ENCODE assay signal across 11 cellular contexts in the genomic region with DNA sequence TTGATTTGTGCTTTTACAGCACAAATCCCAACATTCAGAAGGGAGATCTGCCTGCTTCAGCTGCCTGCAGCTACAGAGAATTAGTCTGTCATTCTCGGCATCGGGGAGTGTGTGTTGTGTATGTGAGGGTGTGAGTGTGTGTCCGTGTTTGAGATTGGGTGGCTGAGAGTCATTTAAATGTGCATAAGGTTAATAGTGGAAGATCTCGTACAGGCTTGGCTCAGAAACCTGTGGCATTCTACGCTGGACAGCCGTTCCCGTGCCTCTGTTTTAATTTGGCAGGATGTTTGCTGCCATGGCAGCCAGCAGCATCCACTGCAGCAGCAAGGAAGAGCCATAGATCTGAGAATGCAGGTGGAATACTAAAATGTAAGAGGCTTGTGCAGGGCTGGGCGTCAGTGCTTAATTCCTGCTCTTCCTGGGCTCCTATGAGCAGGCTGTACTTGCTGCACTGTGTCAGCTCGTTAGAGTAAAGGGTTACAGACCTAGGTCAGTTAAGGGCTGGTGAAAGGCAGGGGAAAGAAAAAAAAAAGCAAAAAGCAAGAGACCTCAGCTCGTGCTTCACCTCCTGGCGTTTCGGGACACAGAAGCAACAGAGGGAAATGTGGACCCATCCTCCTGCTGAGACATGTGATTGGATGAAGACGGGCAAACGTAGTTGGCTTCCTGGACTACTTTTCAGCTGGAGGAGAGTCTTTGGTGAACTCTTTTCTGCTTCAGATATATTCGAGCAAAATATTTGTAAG.
DNase-seq lines count a peak whose midpoint lies in the region; ATAC-seq and TF ChIP-seq lines count a peak whose summit lies in the region.
"Had no signal": no experiment of that assay in that cellular context is flagged by ENCODE, and none has a peak within 500 bp of the region (broad histone marks: within the 10 kb centered on the region; RNA-seq: fewer than 3 reads in every experiment).

No MANE protein-coding gene starts in this region.

- no peak for TF ChIP-seq CTCF in astrocyte of the spinal cord (IDR thresholded peaks at IDR 0.05; ENCODE audit: low read depth, low read length)

- DNase-seq in NCI-H1092 treated with DMSO at 0.1 percent for 48 hours (lab: John Stamatoyannopoulos, UW) (peak; percentile 23), NCI-H1092 (lab: John Stamatoyannopoulos, UW) (no peak), astrocyte of the spinal cord (ENCODE audit: low read depth, low spot score) (peak; percentile 41), islet precursor cell (peak; percentile 56), superior temporal gyrus (ENCODE audit: extremely low spot score) (peak; percentile 64), NCI-H2171 (lab: John Stamatoyannopoulos, UW) (no peak)
- DNase-seq: T1000 had no signal

- in situ Hi-C loops in astrocyte of the spinal cord (cut with HindIII; ENCODE audit: low sequenced_read_pairs): no loop called here

- H3K4me3 ChIP-seq in astrocyte of the spinal cord (ENCODE audit: low read depth, low read length): peak overlapping the region; percentile 27
- H3K4me3 ChIP-seq: tibial nerve had no signal

- ATAC-seq in GM21526 (IDR thresholded peaks at IDR 0.05; ENCODE audit: low FRiP score, unreplicated experiment): no peak
- ATAC-seq in GM18498 (IDR thresholded peaks at IDR 0.05; ENCODE audit: unreplicated experiment): no peak
- ATAC-seq: activated T-helper 17 cell treated with anti-CD3 and anti-CD28 coated beads, Interleukin-2, amount 50 U/mL, for 72 hours had no signal

Comparison
In these comparisons a context has a peak if more than half of its experiments do, and no peak if none do; other contexts are left out.
1. DNase-seq: peak in NCI-H1092 treated with DMSO at 0.1 percent for 48 hours (single experiment), astrocyte of the spinal cord (single experiment), islet precursor cell (single experiment) and superior temporal gyrus (single experiment); none in NCI-H1092 (single experiment) and NCI-H2171 (single experiment).